ENCODE assay signal across 1 cellular context in the genomic region with DNA sequence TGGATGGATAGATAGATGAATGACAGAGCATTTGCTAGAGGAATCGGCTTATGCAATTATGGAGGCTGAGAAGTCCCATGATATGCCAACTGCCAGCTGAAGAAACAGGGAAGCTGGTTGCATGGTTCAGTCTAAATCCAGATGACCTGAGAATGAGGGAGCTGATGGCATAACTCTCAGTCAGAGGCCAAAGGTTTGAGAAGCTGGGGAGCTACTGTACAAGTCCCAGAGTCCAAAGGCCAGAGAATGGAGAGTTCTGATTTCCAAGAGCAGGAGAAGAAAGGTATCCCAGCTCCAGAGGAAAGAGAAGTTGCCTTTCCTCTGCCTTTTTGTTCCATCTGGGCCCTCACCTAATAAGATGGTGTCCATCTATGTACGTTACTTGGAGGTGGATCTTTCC.
TF ChIP-seq lines count a peak whose summit lies in the region.

No MANE protein-coding gene starts in this region.

TF ChIP-seq in HEK293, 187 proteins besides CTCF, POLR2A, EP300 and RAD21 (continued from another document):
- TF ChIP-seq, protein P1, sequence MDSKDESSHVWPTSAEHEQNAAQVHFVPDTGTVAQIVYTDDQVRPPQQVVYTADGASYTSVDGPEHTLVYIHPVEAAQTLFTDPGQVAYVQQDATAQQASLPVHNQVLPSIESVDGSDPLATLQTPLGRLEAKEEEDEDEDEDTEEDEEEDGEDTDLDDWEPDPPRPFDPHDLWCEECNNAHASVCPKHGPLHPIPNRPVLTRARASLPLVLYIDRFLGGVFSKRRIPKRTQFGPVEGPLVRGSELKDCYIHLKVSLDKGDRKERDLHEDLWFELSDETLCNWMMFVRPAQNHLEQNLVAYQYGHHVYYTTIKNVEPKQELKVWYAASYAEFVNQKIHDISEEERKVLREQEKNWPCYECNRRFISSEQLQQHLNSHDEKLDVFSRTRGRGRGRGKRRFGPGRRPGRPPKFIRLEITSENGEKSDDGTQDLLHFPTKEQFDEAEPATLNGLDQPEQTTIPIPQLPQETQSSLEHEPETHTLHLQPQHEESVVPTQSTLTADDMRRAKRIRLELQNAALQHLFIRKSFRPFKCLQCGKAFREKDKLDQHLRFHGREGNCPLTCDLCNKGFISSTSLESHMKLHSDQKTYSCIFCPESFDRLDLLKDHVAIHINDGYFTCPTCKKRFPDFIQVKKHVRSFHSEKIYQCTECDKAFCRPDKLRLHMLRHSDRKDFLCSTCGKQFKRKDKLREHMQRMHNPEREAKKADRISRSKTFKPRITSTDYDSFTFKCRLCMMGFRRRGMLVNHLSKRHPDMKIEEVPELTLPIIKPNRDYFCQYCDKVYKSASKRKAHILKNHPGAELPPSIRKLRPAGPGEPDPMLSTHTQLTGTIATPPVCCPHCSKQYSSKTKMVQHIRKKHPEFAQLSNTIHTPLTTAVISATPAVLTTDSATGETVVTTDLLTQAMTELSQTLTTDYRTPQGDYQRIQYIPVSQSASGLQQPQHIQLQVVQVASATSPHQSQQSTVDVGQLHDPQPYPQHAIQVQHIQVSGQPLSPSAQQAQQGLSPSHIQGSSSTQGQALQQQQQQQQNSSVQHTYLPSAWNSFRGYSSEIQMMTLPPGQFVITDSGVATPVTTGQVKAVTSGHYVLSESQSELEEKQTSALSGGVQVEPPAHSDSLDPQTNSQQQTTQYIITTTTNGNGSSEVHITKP (tag by site-specific recombination; IDR thresholded peaks at IDR 0.05), result no peak
